ENCODE assay signal across 8 cellular contexts in genomic region chr1:66503841-66504470, GRCh38. TPM values are rescaled to one million over a fixed set of nuclear protein-coding genes. Genes with fewer than 3 reads are reported as not detected.
DNase-seq lines count a peak whose midpoint lies in the region; ATAC-seq, FAIRE-seq and TF ChIP-seq lines count a peak whose summit lies in the region.

No MANE protein-coding gene starts in this region.

- TF ChIP-seq CTCF in D721Med (IDR thresholded peaks at IDR 0.05; ENCODE audit: insufficient read depth, missing control alignments), result peak; percentile 73
- peak; percentile 47 to 78 (median 67) for TF ChIP-seq CTCF in heart left ventricle (IDR thresholded peaks at IDR 0.05)
- peak in 3 of 4 experiments; percentile 17 to 34 (median 32) for TF ChIP-seq CTCF in sigmoid colon (IDR thresholded peaks at IDR 0.05)

- TF ChIP-seq EP300 in sigmoid colon (IDR thresholded peaks at IDR 0.05), result no peak

- H3K4me3 ChIP-seq in heart left ventricle, result no peak overlapping the region
- H3K4me3 ChIP-seq in sigmoid colon, result no peak overlapping the region

- ATAC-seq in GM19328 (IDR thresholded peaks at IDR 0.05; ENCODE audit: unreplicated experiment) (peak; percentile 61), HG03439 (IDR thresholded peaks at IDR 0.05; ENCODE audit: unreplicated experiment) (peak; percentile 84), heart left ventricle (peak; percentile 81 to 89 (median 86))

- TF ChIP-seq POLR2A in heart left ventricle (IDR thresholded peaks at IDR 0.05), result no peak
- TF ChIP-seq POLR2A in sigmoid colon (IDR thresholded peaks at IDR 0.05), result no peak

- H3K27ac ChIP-seq in heart left ventricle (no peak overlapping the region), sigmoid colon (no peak overlapping the region)

- H3K9me3 ChIP-seq in heart left ventricle, result no peaks in the 10 kb centered on the region
- H3K9me3 ChIP-seq in sigmoid colon, result no peaks in the 10 kb centered on the region

- FAIRE-seq in D721Med (lab: Jason Lieb, UNC), result peak; percentile 79

- DNase-seq in D721Med (ENCODE audit: insufficient read length, low spot score), result no peak
- DNase-seq in NCI-H526 (lab: John Stamatoyannopoulos, UW), result peak; percentile 32 to 87
- DNase-seq in activated naive CD4-positive, alpha-beta T cell treated with anti-CD3 and anti-CD28 coated beads, Interleukin-2, amount 50 U/mL, for 16 hours, result peak; percentile 29
- DNase-seq in heart left ventricle, result peak in 3 of 5 donors; percentile 39 to 48 (median 39)
- DNase-seq in sigmoid colon, result no peak
- no peak for DNase-seq in cerebellum (ENCODE audit: low spot score)

- H3K4me1 ChIP-seq in heart left ventricle, result peaks cover 0 to 14% (median 0%) of the 10 kb centered on the region in 12 donors
- H3K4me1 ChIP-seq in sigmoid colon, result peaks cover 0 to 12% (median 5%) of the 10 kb centered on the region in 4 donors

- 35 to 46% (median 43%) methylated on average over 3 of the region's 3 CpGs for WGBS in heart left ventricle, 4 donors
- 33 to 39% methylated on average over 3 of the region's 3 CpGs for WGBS in sigmoid colon, 2 donors

- H3K36me3 ChIP-seq in heart left ventricle (no peaks in the 10 kb centered on the region), sigmoid colon (no peaks in the 10 kb centered on the region)

- H3K27me3 ChIP-seq in heart left ventricle, result no peaks in the 10 kb centered on the region
- no peaks in the 10 kb centered on the region for H3K27me3 ChIP-seq in sigmoid colon

- intact Hi-C loops in heart left ventricle (cut with DNase I), result loop anchor here in 9 of 10 donors (2.0 to 10.0 kb wide), 11 partner anchors 49 to 539 kb away; no protein-coding TSS in a partner anchor
- intact Hi-C loops in sigmoid colon (cut with DNase I), result no loop called here

RNA-seq across cellular contexts. Expression of gene SGIP1, which starts 30.0 kb away (rescaled TPM):
- 10 to 100 TPM in 4 of 9 donors, 1 to 10 TPM in 5; 2.1 to 17.3 (median 5.0) TPM for total RNA-seq in heart left ventricle
- polyA plus RNA-seq in heart left ventricle, result 1 to 10 TPM; 3.7 to 4.0 TPM
- 10 to 100 TPM in 2 of 4 donors, 1 to 10 TPM in 2; 5.3 to 14.1 (median 11.5) TPM for total RNA-seq in sigmoid colon
- polyA plus RNA-seq in sigmoid colon, result 1 to 10 TPM in 1 of 3 donors, under 1 TPM in 1, not detected in 1; under 0.01 to 2.2 TPM
- 100 TPM for total RNA-seq in cerebellum

Comparison
In these comparisons a context has a peak if more than half of its experiments do, and no peak if none do; other contexts are left out.
1. DNase-seq: peak in NCI-H526 (2 of 2), activated naive CD4-positive, alpha-beta T cell treated with anti-CD3 and anti-CD28 coated beads, Interleukin-2, amount 50 U/mL, for 16 hours (single experiment) and heart left ventricle (3 of 5); none in D721Med (single experiment), sigmoid colon (single experiment) and cerebellum (single experiment).
2. Peak in every context shown above with its lines, with median percentiles within 50 percentile points of each other: CTCF ChIP-seq and ATAC-seq.